Comparison of ENCODE assay signal across 23 cellular contexts in the genomic region with DNA sequence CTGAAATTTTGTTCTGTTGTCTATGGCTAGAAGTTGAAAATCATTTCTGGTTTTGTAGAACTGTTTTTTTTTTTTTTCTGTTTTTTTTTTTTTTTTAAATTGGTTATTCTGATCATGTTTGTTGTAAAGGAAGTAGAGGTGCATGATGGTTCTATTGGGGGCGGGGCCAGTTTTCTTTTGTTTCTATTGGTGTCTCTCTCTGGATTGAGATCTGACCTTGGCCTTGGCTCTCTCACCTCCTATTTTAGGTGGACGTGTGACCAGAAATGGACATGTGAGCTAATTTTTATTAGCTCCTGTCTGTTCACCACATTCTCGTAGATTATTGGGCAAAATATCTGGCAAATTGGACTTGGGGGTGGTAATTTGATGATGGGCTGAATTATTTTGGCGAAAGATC. TPM values are rescaled to one million over a fixed set of nuclear protein-coding genes. Genes with fewer than 3 reads are reported as not detected.
DNase-seq lines count a peak whose midpoint lies in the region; ATAC-seq, FAIRE-seq and TF ChIP-seq lines count a peak whose summit lies in the region.
"Had no signal": no experiment of that assay in that cellular context is flagged by ENCODE, and none has a peak within 500 bp of the region (broad histone marks: within the 10 kb centered on the region; RNA-seq: fewer than 3 reads in every experiment).

No MANE protein-coding gene starts in this region.

- DNase-seq in left ventricle myocardium inferior (no peak), Right ventricle myocardium superior (no peak), astrocyte (ENCODE audit: low read depth) (no peak), gastrocnemius medialis (no peak)
- DNase-seq in activated naive CD8-positive, alpha-beta T cell treated with anti-CD3 and anti-CD28 coated beads, Interleukin-2, amount 50 U/mL, for 24 hours, result no peak
- DNase-seq: activated CD8-positive, alpha-beta memory T cell treated with anti-CD3 and anti-CD28 coated beads for 24 hours; CD4-positive, alpha-beta memory T cell; central memory CD4-positive, alpha-beta T cell; effector CD4-positive, alpha-beta T cell; islet precursor cell; NCI-H1048; NCI-H2081; stimulated activated naive CD4-positive, alpha-beta T cell treated with Interleukin-2 at 50 U/mL for 16 hours; T-cell; upper lobe of right lung had no signal

- H3K9me3 Mint-ChIP-seq in astrocyte (ENCODE audit: unreplicated experiment) (no peaks in the 10 kb centered on the region), nephron (no peaks in the 10 kb centered on the region)
- no peaks in the 10 kb centered on the region for H3K9me3 Mint-ChIP-seq in activated naive CD8-positive, alpha-beta T cell treated with anti-CD3 and anti-CD28 coated beads, Interleukin-2, amount 50 U/mL, for 24 hours
- H3K9me3 Mint-ChIP-seq: CD4-positive, alpha-beta memory T cell; memory B cell; T-cell had no signal

- no peak overlapping the region for H3K9ac ChIP-seq in astrocyte (ENCODE audit: low read length)

- ATAC-seq in Right ventricle myocardium superior (ENCODE audit: poor library complexity), result no peak
- no peak for ATAC-seq in activated naive CD8-positive, alpha-beta T cell treated with anti-CD3 and anti-CD28 coated beads, Interleukin-2, amount 50 U/mL, for 24 hours
- no peak for ATAC-seq in GM18873 (IDR thresholded peaks at IDR 0.05; ENCODE audit: low FRiP score, unreplicated experiment)
- ATAC-seq in HG02840 (IDR thresholded peaks at IDR 0.05; ENCODE audit: low FRiP score, unreplicated experiment), result no peak
- no peak for ATAC-seq in gastrocnemius medialis
- ATAC-seq: HepG2, Right ventricle myocardium inferior, T-cell, upper lobe of right lung had no signal

- H3K4me1 Mint-ChIP-seq in astrocyte (ENCODE audit: low read depth, unreplicated experiment) (peaks cover 5% of the 10 kb centered on the region), nephron (peaks cover 74% of the 10 kb centered on the region)
- H3K4me1 Mint-ChIP-seq in activated naive CD8-positive, alpha-beta T cell treated with anti-CD3 and anti-CD28 coated beads, Interleukin-2, amount 50 U/mL, for 24 hours, result peaks cover 5% of the 10 kb centered on the region
- H3K4me1 Mint-ChIP-seq: memory B cell had no signal

- H3K4me1 ChIP-seq in left ventricle myocardium inferior (peaks cover 24% of the 10 kb centered on the region), astrocyte (ENCODE audit: insufficient read depth, low read length) (peaks cover 5% of the 10 kb centered on the region), gastrocnemius medialis (peaks cover 12 to 14% of the 10 kb centered on the region in 2 donors)

- intact Hi-C loops in left ventricle myocardium inferior (cut with micrococcal nuclease) (no loop called here), Right ventricle myocardium superior (cut with DNase I) (loop anchor here (10.0 kb wide), 1 partner anchor 125 kb away; no protein-coding TSS in a partner anchor), gastrocnemius medialis (cut with DNase I; ENCODE audit: low total_unique reads) (loop anchor here (5.0 kb wide), 2 partner anchors 33 to 72 kb away; no protein-coding TSS in a partner anchor)

- peak overlapping the region; percentile 13 for H3K4me2 ChIP-seq in astrocyte (ENCODE audit: low read length)

- H3K9me3 ChIP-seq in left ventricle myocardium inferior (replicated peaks) (no peaks in the 10 kb centered on the region), astrocyte (ENCODE audit: insufficient read depth, low read depth, low read length) (no peaks in the 10 kb centered on the region), gastrocnemius medialis (no peaks in the 10 kb centered on the region)
- H3K9me3 ChIP-seq: upper lobe of right lung had no signal

- H3K27me3 Mint-ChIP-seq in astrocyte (ENCODE audit: low read depth, unreplicated experiment), result no peaks in the 10 kb centered on the region
- no peaks in the 10 kb centered on the region for H3K27me3 Mint-ChIP-seq in nephron (ENCODE audit: low read depth)
- peaks cover 9% of the 10 kb centered on the region for H3K27me3 Mint-ChIP-seq in activated naive CD8-positive, alpha-beta T cell treated with anti-CD3 and anti-CD28 coated beads, Interleukin-2, amount 50 U/mL, for 24 hours

- H4K20me1 ChIP-seq in astrocyte (ENCODE audit: insufficient read depth, low read length), result peaks cover 40% of the 10 kb centered on the region

- FAIRE-seq in astrocyte (lab: Jason Lieb, UNC), result no peak
- FAIRE-seq: H1, HepG2 had no signal

- TF ChIP-seq POLR2A in gastrocnemius medialis (IDR thresholded peaks at IDR 0.05), result no peak

- TF ChIP-seq CTCF in left ventricle myocardium inferior (IDR thresholded peaks at IDR 0.05; ENCODE audit: borderline replicate concordance), result no peak
- no peak for TF ChIP-seq CTCF in astrocyte (IDR thresholded peaks at IDR 0.05; ENCODE audit: insufficient read depth, low read depth, low read length)
- no peak for TF ChIP-seq CTCF in nephron (IDR thresholded peaks at IDR 0.05; ENCODE audit: unreplicated experiment in 3 of 3)
- TF ChIP-seq CTCF in gastrocnemius medialis (IDR thresholded peaks at IDR 0.05 in 4 of 5, conservative IDR thresholded peaks at IDR 0.05 in 1 of 5), result no peak

- H3K79me2 ChIP-seq in astrocyte (ENCODE audit: insufficient read depth, low read length), result peaks cover 77% of the 10 kb centered on the region

- H3K36me3 ChIP-seq in left ventricle myocardium inferior, result no peaks in the 10 kb centered on the region
- H3K36me3 ChIP-seq in astrocyte (ENCODE audit: insufficient read depth, low read length), result no peaks in the 10 kb centered on the region
- H3K36me3 ChIP-seq in gastrocnemius medialis, result no peaks in the 10 kb centered on the region
- H3K36me3 ChIP-seq: upper lobe of right lung had no signal

- peak overlapping the region; percentile 2 for H3K4me3 ChIP-seq in left ventricle myocardium inferior
- H3K4me3 ChIP-seq in astrocyte (ENCODE audit: insufficient read depth, low read depth, low read length), result no peak overlapping the region
- H3K4me3 ChIP-seq in gastrocnemius medialis, result no peak overlapping the region
- H3K4me3 ChIP-seq: upper lobe of right lung had no signal

- peaks cover 18% of the 10 kb centered on the region for H3K27me3 ChIP-seq in left ventricle myocardium inferior (ENCODE audit: low read depth)
- no peaks in the 10 kb centered on the region for H3K27me3 ChIP-seq in astrocyte (ENCODE audit: insufficient read depth, low read length)
- H3K27me3 ChIP-seq in gastrocnemius medialis, result no peaks in the 10 kb centered on the region
- H3K27me3 ChIP-seq: upper lobe of right lung had no signal

- no peak overlapping the region for H3K27ac Mint-ChIP-seq in astrocyte (ENCODE audit: unreplicated experiment)
- peak overlapping the region; percentile 27 to 100 (median 62) for H3K27ac Mint-ChIP-seq in nephron
- no peak overlapping the region for H3K27ac Mint-ChIP-seq in activated naive CD8-positive, alpha-beta T cell treated with anti-CD3 and anti-CD28 coated beads, Interleukin-2, amount 50 U/mL, for 24 hours
- H3K27ac Mint-ChIP-seq: CD4-positive, alpha-beta memory T cell; memory B cell; T-cell had no signal

- peaks cover 12% of the 10 kb centered on the region for H3K36me3 Mint-ChIP-seq in astrocyte (ENCODE audit: low read depth, unreplicated experiment)
- peaks cover 26% of the 10 kb centered on the region for H3K36me3 Mint-ChIP-seq in nephron (ENCODE audit: low read depth)
- peaks cover 1% of the 10 kb centered on the region for H3K36me3 Mint-ChIP-seq in activated naive CD8-positive, alpha-beta T cell treated with anti-CD3 and anti-CD28 coated beads, Interleukin-2, amount 50 U/mL, for 24 hours (ENCODE audit: low read depth)
- H3K36me3 Mint-ChIP-seq: memory B cell, T-cell had no signal

- H3K27ac ChIP-seq in left ventricle myocardium inferior (replicated peaks) (no peak overlapping the region), astrocyte (ENCODE audit: low read depth, low read length) (no peak overlapping the region), gastrocnemius medialis (peak overlapping the region in 2 of 4 donors; percentile 10 to 33)
- H3K27ac ChIP-seq: upper lobe of right lung, VCaP had no signal

- H3K4me3 Mint-ChIP-seq in astrocyte (ENCODE audit: unreplicated experiment) (no peak overlapping the region), nephron (peak overlapping the region; percentile 85 to 99 (median 98))
- H3K4me3 Mint-ChIP-seq in activated naive CD8-positive, alpha-beta T cell treated with anti-CD3 and anti-CD28 coated beads, Interleukin-2, amount 50 U/mL, for 24 hours, result no peak overlapping the region
- H3K4me3 Mint-ChIP-seq: memory B cell, T-cell had no signal

- in situ Hi-C loops in gastrocnemius medialis (cut with MboI; ENCODE audit: low sequenced_read_pairs in 4 of 4), result no loop called here

- no peak overlapping the region for H2AFZ ChIP-seq in astrocyte (ENCODE audit: low read depth, low read length)

RNA-seq across cellular contexts. Expression of gene ZNF618, which starts 3.2 kb away (rescaled TPM):
- total RNA-seq in left ventricle myocardium inferior (1.9 TPM), Right ventricle myocardium superior (2.0 TPM), astrocyte (29.6 and 30.1 TPM in 2 replicates), gastrocnemius medialis (1 to 10 TPM in 2 of 4 donors, under 1 TPM in 2; 0.26 to 1.2 (median 1.0) TPM)

Comparison
In these comparisons a context has a peak if more than half of its experiments do, and no peak if none do; other contexts are left out.
1. H3K27ac Mint-ChIP-seq: peak in nephron (3 of 3); none in astrocyte (single experiment) and activated naive CD8-positive, alpha-beta T cell treated with anti-CD3 and anti-CD28 coated beads, Interleukin-2, amount 50 U/mL, for 24 hours (single experiment).
2. H3K4me3 Mint-ChIP-seq: peak in nephron (3 of 3); none in astrocyte (single experiment) and activated naive CD8-positive, alpha-beta T cell treated with anti-CD3 and anti-CD28 coated beads, Interleukin-2, amount 50 U/mL, for 24 hours (single experiment).
3. RNA of gene ZNF618, which starts 3.2 kb away (total RNA-seq): 29.6 to 30.1 TPM in astrocyte; 2.0 TPM in Right ventricle myocardium superior (single experiment), 1.9 TPM in left ventricle myocardium inferior (single experiment) and 0.26 to 1.2 TPM in gastrocnemius medialis; every median in the first group is over 10 times any median in the second.